Comparison of ENCODE assay signal across 19 cellular contexts in genomic region chr11:7261578-7261977, GRCh38. TPM values are rescaled to one million over a fixed set of nuclear protein-coding genes. Genes with fewer than 3 reads are reported as not detected.
A peak's percentile ranks its signal among the peaks of the same experiment; 100 is the strongest.
DNase-seq lines count a peak whose midpoint lies in the region; ATAC-seq and TF ChIP-seq lines count a peak whose summit lies in the region.
"Had no signal": no experiment of that assay in that cellular context is flagged by ENCODE, and none has a peak within 500 bp of the region (broad histone marks: within the 10 kb centered on the region; RNA-seq: fewer than 3 reads in every experiment).

No MANE protein-coding gene starts in this region.

- no peaks in the 10 kb centered on the region for H3K9me3 ChIP-seq in HAP-1

- in situ Hi-C loops in HAP-1 (cut with MboI; ENCODE audit: low sequenced_read_pairs): no loop called here

- ATAC-seq in left colon (peak; percentile 63), HG02571 (IDR thresholded peaks at IDR 0.05; ENCODE audit: unreplicated experiment) (no peak)
- ATAC-seq: GM23338 had no signal

- TF ChIP-seq CTCF in epithelial cell of proximal tubule (conservative IDR thresholded peaks at IDR 0.05; ENCODE audit: low read depth, low read length): no peak

- intact Hi-C loops in left colon (cut with DNase I, micrococcal nuclease): no loop called here

- DNase-seq in epithelial cell of proximal tubule (ENCODE audit: low read depth): peak; percentile 4
- DNase-seq in left colon: no peak
- peak; percentile 70 for DNase-seq in mucosa of gallbladder (ENCODE audit: low spot score)
- DNase-seq in HAP-1 (ENCODE audit: low spot score in 2 of 2): no peak
- DNase-seq in activated effector memory CD4-positive, alpha-beta T cell treated with anti-CD3 and anti-CD28 coated beads, Interleukin-2, amount 50 U/mL, for 16 hours: no peak
- DNase-seq: C1 segment of cervical spinal cord; Calu3; CD4-positive, alpha-beta memory T cell; COR-L47; DMS53; DMS79 treated with DMSO at 0.1 percent for 48 hours; GF-D8; H9; HFFc6 had no signal

- no peaks in the 10 kb centered on the region for H3K36me3 ChIP-seq in HAP-1 (replicated peaks)

- H3K4me3 ChIP-seq in epithelial cell of proximal tubule (ENCODE audit: low read depth, low read length): no peak overlapping the region
- H3K4me3 ChIP-seq in HAP-1: no peak overlapping the region
- H3K4me3 ChIP-seq: GM23338 had no signal

- peaks cover 4% of the 10 kb centered on the region; the same call in 1 of the 2 replicates for H3K27me3 ChIP-seq in HAP-1 (ENCODE audit: low read depth)

- H3K4me1 ChIP-seq in HAP-1: no peaks in the 10 kb centered on the region

RNA-seq across cellular contexts. Expression of gene SYT9, which starts 9.9 kb away (rescaled TPM):
- 0.29 and 0.46 TPM in 2 replicates for total RNA-seq in epithelial cell of proximal tubule
- total RNA-seq in left colon: under 1 TPM in 1 of 2 donors, not detected in 1; 0.17 TPM
- 2.1 TPM for total RNA-seq in mucosa of gallbladder
- total RNA-seq: A172; A673; Calu3; CD4-positive, alpha-beta memory T cell; H4; HFFc6 had no signal

Comparison
In these comparisons a context has a peak if more than half of its experiments do, and no peak if none do; other contexts are left out.
1. DNase-seq: peak in epithelial cell of proximal tubule (single experiment) and mucosa of gallbladder (single experiment); none in left colon (0 of 2), HAP-1 (0 of 2) and activated effector memory CD4-positive, alpha-beta T cell treated with anti-CD3 and anti-CD28 coated beads, Interleukin-2, amount 50 U/mL, for 16 hours (single experiment).